26 cellular contexts compared by ENCODE assay signal in genomic region chr20:53824779-53825178, GRCh38.
"Had no signal": no experiment of that assay in that cellular context is flagged by ENCODE, and none has a peak within 500 bp of the region (broad histone marks: within the 10 kb centered on the region; RNA-seq: fewer than 3 reads in every experiment).

No MANE protein-coding gene starts in this region.

- H3K9me3 ChIP-seq: breast epithelium, colonic mucosa, esophagus squamous epithelium, neutrophil, upper lobe of right lung had no signal

- H3K27ac ChIP-seq: breast epithelium, colonic mucosa, esophagus squamous epithelium, hepatocyte, neutrophil, upper lobe of right lung, WERI-Rb-1 had no signal

- H3K9me3 Mint-ChIP-seq: activated CD4-positive, alpha-beta T cell treated with anti-CD3 and anti-CD28 coated beads, Interleukin-2, amount 10 ng/mL, durations not matched to agents 7 days and 5 days; activated naive CD8-positive, alpha-beta T cell treated with anti-CD3 and anti-CD28 coated beads for 36 hours; central memory CD8-positive, alpha-beta T cell; endodermal cell; immature natural killer cell; natural killer cell treated with Interleukin-12 subunit alpha and Interleukin-12 subunit beta and Interleukin-15 and Interleukin-18, amount 100 ng/mL, for 72 hours; T-helper 2 cell treated with Interferon-gamma antibody and Interleukin-4, amounts not matched to agents 5 μg/mL and 100 μg/mL, for 36 hours had no signal

- H3K36me3 Mint-ChIP-seq: activated naive CD8-positive, alpha-beta T cell treated with anti-CD3 and anti-CD28 coated beads for 36 hours; immature natural killer cell; natural killer cell treated with Interleukin-12 subunit alpha and Interleukin-12 subunit beta and Interleukin-15 and Interleukin-18, amount 100 ng/mL, for 72 hours had no signal

- H3K27ac Mint-ChIP-seq: activated CD4-positive, alpha-beta T cell treated with anti-CD3 and anti-CD28 coated beads, Interleukin-2, amount 10 ng/mL, durations not matched to agents 7 days and 5 days; activated CD8-positive, alpha-beta T cell treated with anti-CD3 and anti-CD28 coated beads for 36 hours; activated naive CD8-positive, alpha-beta T cell treated with anti-CD3 and anti-CD28 coated beads for 36 hours; natural killer cell treated with Interleukin-12 subunit alpha and Interleukin-12 subunit beta and Interleukin-15 and Interleukin-18, amount 100 ng/mL, for 72 hours; T-helper 2 cell treated with Interferon-gamma antibody and Interleukin-4, amounts not matched to agents 5 μg/mL and 100 μg/mL, for 36 hours had no signal

- H3K79me2 ChIP-seq: hepatocyte had no signal

- H3K4me2 ChIP-seq: hepatocyte had no signal

- H3K27me3 ChIP-seq: breast epithelium, colonic mucosa, esophagus squamous epithelium, hepatocyte, neutrophil, upper lobe of right lung had no signal

- DNase-seq: activated CD4-positive, alpha-beta T cell treated with anti-CD3 and anti-CD28 coated beads, Interleukin-2, amount 10 ng/mL, durations not matched to agents 7 days and 5 days; activated CD4-positive, CD25-positive, alpha-beta regulatory T cell treated with anti-CD3 and anti-CD28 coated beads, Interleukin-2, amount 50 U/mL, for 72 hours; activated CD8-positive, alpha-beta T cell treated with anti-CD3 and anti-CD28 coated beads for 36 hours; activated naive CD4-positive, alpha-beta T cell; activated naive CD8-positive, alpha-beta T cell treated with anti-CD3 and anti-CD28 coated beads for 36 hours; activated T-cell treated with anti-CD3 and anti-CD28 coated beads, Interleukin-2, amount 50 U/mL, for 1 hour; amniotic stem cell; colonic mucosa; endodermal cell; esophagus squamous epithelium; foreskin melanocyte; glutamatergic neuron; immature natural killer cell; kidney glomerular epithelial cell; stimulated activated CD4-positive, alpha-beta T cell treated with anti-CD3 and anti-CD28 coated beads, Interleukin-2, amount 100 ng/mL, for 48 hours; stimulated activated naive CD4-positive, alpha-beta T cell; upper lobe of right lung; WERI-Rb-1 had no signal

- H2AFZ ChIP-seq: hepatocyte had no signal

- H3K27me3 Mint-ChIP-seq: activated CD4-positive, alpha-beta T cell treated with anti-CD3 and anti-CD28 coated beads, Interleukin-2, amount 10 ng/mL, durations not matched to agents 7 days and 5 days; activated CD8-positive, alpha-beta T cell treated with anti-CD3 and anti-CD28 coated beads for 36 hours; activated naive CD8-positive, alpha-beta T cell treated with anti-CD3 and anti-CD28 coated beads for 36 hours; central memory CD8-positive, alpha-beta T cell; natural killer cell treated with Interleukin-12 subunit alpha and Interleukin-12 subunit beta and Interleukin-15 and Interleukin-18, amount 100 ng/mL, for 72 hours had no signal

- FAIRE-seq: TTC549 had no signal

- H3K4me1 ChIP-seq: breast epithelium, colonic mucosa had no signal

- H3K4me3 ChIP-seq: breast epithelium, colonic mucosa, esophagus squamous epithelium, hepatocyte, upper lobe of right lung had no signal

- H3K4me3 Mint-ChIP-seq: activated CD4-positive, alpha-beta T cell treated with anti-CD3 and anti-CD28 coated beads, Interleukin-2, amount 10 ng/mL, durations not matched to agents 7 days and 5 days; activated CD8-positive, alpha-beta T cell treated with anti-CD3 and anti-CD28 coated beads for 36 hours; activated naive CD8-positive, alpha-beta T cell treated with anti-CD3 and anti-CD28 coated beads for 36 hours; central memory CD8-positive, alpha-beta T cell; endodermal cell; immature natural killer cell; natural killer cell treated with Interleukin-12 subunit alpha and Interleukin-12 subunit beta and Interleukin-15 and Interleukin-18, amount 100 ng/mL, for 72 hours; T-helper 2 cell treated with Interferon-gamma antibody and Interleukin-4, amounts not matched to agents 5 μg/mL and 100 μg/mL, for 36 hours had no signal

- ATAC-seq: activated CD8-positive, alpha-beta T cell treated with anti-CD3 and anti-CD28 coated beads for 36 hours; natural killer cell treated with Interleukin-12 subunit alpha and Interleukin-12 subunit beta and Interleukin-15 and Interleukin-18, amount 100 ng/mL, for 72 hours; SK-N-SH treated with all-trans-retinoic acid at 6 μM for 48 hours; upper lobe of right lung had no signal

- H3K36me3 ChIP-seq: breast epithelium, colonic mucosa, esophagus squamous epithelium, neutrophil, upper lobe of right lung, WERI-Rb-1 had no signal
